Comparison of ENCODE assay signal across 20 cellular contexts in the genomic region with DNA sequence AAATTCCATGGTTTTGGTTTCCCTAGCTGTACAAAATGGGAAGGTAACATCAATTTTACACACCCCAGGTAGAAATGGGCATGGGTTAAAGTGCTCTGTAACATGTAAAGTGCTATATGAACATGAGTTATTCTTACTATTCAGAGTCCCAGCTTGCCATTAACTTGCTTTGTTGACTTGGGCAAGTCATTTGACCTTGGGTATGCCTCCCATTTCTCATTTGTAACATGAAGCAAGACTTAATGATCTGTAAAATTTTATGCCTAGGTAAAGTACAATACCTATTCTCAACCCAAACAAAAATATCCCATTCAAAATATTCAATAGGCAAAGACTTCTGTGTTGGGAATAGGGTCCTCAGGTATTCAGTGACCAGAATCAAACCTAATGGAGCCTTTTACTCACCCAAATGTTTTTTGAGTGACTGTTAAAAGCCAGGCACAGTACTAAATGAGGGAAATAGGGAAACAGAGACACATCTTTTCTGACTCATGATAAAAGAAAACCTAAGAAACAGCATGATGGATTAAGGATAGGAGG.
"Had no signal": no experiment of that assay in that cellular context is flagged by ENCODE, and none has a peak within 500 bp of the region (broad histone marks: within the 10 kb centered on the region; RNA-seq: fewer than 3 reads in every experiment).

No MANE protein-coding gene starts in this region.

- H3K4me1 ChIP-seq: body of pancreas, upper lobe of right lung had no signal

- H3K9me3 ChIP-seq: body of pancreas, pancreas, psoas muscle, upper lobe of right lung had no signal

- H3K4me3 ChIP-seq: body of pancreas, cardiac muscle cell, pancreas, psoas muscle, upper lobe of right lung had no signal

- FAIRE-seq: keratinocyte, pancreas had no signal

- H3K27ac ChIP-seq: body of pancreas, cardiac muscle cell, epithelial cell of prostate, pancreas, psoas muscle, upper lobe of right lung, WERI-Rb-1 had no signal

- H3K27me3 ChIP-seq: body of pancreas, cardiac muscle cell, pancreas, upper lobe of right lung had no signal

- H3K36me3 ChIP-seq: cardiac muscle cell, pancreas, upper lobe of right lung, WERI-Rb-1 had no signal

- DNase-seq: activated CD4-positive, alpha-beta T cell treated with anti-CD3 and anti-CD28 coated beads for 1 hour; activated CD4-positive, alpha-beta T cell treated with anti-CD3 and anti-CD28 coated beads, Interleukin-2, amount 50 U/mL, for 1 hour; activated CD8-positive, alpha-beta T cell treated with anti-CD3 and anti-CD28 coated beads, Interleukin-2, amount 10 ng/mL, durations not matched to agents 7 days and 5 days; activated gamma-delta T cell; activated naive CD4-positive, alpha-beta T cell treated with anti-CD3 and anti-CD28 coated beads, Interleukin-2, amount 50 U/mL, for 16 hours; body of pancreas; cortex of kidney; left ventricle myocardium superior; mammary epithelial cell; pancreas; psoas muscle; right cardiac atrium; stimulated activated CD4-positive, alpha-beta T cell treated with anti-CD3 and anti-CD28 coated beads, Interleukin-4, amount 100 ng/mL, for 24 hours; stimulated activated naive CD8-positive, alpha-beta T cell treated with anti-CD3 and anti-CD28 coated beads, Interleukin-15, Interleukin-2, amounts not matched to agents 100 U/mL and 50 U/mL, for 24 hours; upper lobe of right lung; WERI-Rb-1 had no signal

- ATAC-seq: activated CD8-positive, alpha-beta T cell treated with anti-CD3 and anti-CD28 coated beads, Interleukin-2, amount 10 ng/mL, durations not matched to agents 7 days and 5 days; body of pancreas; left ventricle myocardium superior; natural killer cell treated with Interleukin-12 subunit alpha and Interleukin-12 subunit beta and Interleukin-15 and Interleukin-18, amount 100 ng/mL, for 72 hours; pancreas; psoas muscle; right cardiac atrium; stimulated activated naive CD8-positive, alpha-beta T cell treated with anti-CD3 and anti-CD28 coated beads, Interleukin-15, Interleukin-2, amounts not matched to agents 100 U/mL and 50 U/mL, for 24 hours; upper lobe of right lung had no signal
